In the genomic region with DNA sequence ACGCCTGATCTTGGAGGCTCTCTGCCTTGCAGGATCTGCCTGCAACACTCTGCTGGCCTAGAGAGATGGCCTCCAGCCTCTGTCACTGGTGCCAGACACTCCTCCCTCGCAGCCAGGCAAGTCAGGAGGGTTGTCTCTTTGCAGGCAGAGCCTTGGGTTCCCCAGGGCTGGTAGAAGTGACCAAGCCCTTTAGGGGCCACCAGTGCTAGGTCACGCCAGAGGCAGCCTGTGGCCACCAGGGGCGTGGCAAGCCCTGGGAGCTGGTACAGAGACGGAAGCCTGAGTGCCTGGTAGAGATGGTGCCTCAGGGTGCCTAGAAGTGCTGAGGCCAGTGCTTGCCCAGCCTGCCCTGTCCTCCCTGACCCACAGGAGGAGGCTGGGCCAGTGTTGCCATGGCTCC, we compare ENCODE assay signal across 2 cellular contexts.
TF ChIP-seq lines count a peak whose summit lies in the region.

No MANE protein-coding gene starts in this region.

TF ChIP-seq in IMR-90, 13 proteins besides CTCF, POLR2A, EP300 and RAD21:
- TF ChIP-seq BHLHE40 (IDR thresholded peaks at IDR 0.05; ENCODE audit: low read depth, low read length) (no peak), CHD1 (IDR thresholded peaks at IDR 0.05; ENCODE audit: low read depth, low read length) (no peak), FOS (IDR thresholded peaks at IDR 0.05; ENCODE audit: low read depth, low read length) (no peak), MAZ (IDR thresholded peaks at IDR 0.05; ENCODE audit: borderline replicate concordance, low read depth, low read length) (no peak)

TF ChIP-seq in GM12878, 131 proteins besides CTCF, POLR2A, EP300 and RAD21:
- TF ChIP-seq FOXM1 (IDR thresholded peaks at IDR 0.05; ENCODE audit: low read depth, low read length): no peak
- no peak for TF ChIP-seq DPF2 (IDR thresholded peaks at IDR 0.05)
- TF ChIP-seq, protein P1, sequence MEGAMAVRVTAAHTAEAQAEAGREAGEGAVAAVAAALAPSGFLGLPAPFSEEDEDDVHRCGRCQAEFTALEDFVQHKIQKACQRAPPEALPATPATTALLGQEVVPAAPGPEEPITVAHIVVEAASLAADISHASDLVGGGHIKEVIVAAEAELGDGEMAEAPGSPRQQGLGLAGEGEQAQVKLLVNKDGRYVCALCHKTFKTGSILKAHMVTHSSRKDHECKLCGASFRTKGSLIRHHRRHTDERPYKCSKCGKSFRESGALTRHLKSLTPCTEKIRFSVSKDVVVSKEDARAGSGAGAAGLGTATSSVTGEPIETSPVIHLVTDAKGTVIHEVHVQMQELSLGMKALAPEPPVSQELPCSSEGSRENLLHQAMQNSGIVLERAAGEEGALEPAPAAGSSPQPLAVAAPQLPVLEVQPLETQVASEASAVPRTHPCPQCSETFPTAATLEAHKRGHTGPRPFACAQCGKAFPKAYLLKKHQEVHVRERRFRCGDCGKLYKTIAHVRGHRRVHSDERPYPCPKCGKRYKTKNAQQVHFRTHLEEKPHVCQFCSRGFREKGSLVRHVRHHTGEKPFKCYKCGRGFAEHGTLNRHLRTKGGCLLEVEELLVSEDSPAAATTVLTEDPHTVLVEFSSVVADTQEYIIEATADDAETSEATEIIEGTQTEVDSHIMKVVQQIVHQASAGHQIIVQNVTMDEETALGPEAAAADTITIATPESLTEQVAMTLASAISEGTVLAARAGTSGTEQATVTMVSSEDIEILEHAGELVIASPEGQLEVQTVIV (IDR thresholded peaks at IDR 0.05; ENCODE audit: borderline replicate concordance, partially characterized antibody): no peak
- TF ChIP-seq MEF2A (IDR thresholded peaks at IDR 0.05; ENCODE audit: insufficient read depth, low read depth, low read length): no peak
- TF ChIP-seq ZNF622 (IDR thresholded peaks at IDR 0.05): no peak
- no peak for TF ChIP-seq STAT3 (IDR thresholded peaks at IDR 0.05; ENCODE audit: low read depth, low read length)
- no peak for TF ChIP-seq WRNIP1 (IDR thresholded peaks at IDR 0.05; ENCODE audit: borderline replicate concordance, low read depth, low read length)
- TF ChIP-seq, protein P2, sequence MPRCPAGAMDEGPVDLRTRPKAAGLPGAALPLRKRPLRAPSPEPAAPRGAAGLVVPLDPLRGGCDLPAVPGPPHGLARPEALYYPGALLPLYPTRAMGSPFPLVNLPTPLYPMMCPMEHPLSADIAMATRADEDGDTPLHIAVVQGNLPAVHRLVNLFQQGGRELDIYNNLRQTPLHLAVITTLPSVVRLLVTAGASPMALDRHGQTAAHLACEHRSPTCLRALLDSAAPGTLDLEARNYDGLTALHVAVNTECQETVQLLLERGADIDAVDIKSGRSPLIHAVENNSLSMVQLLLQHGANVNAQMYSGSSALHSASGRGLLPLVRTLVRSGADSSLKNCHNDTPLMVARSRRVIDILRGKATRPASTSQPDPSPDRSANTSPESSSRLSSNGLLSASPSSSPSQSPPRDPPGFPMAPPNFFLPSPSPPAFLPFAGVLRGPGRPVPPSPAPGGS (IDR thresholded peaks at IDR 0.05; ENCODE audit: borderline replicate concordance, insufficient read depth, low read depth, low read length, poor library complexity, severe bottlenecking): no peak
- TF ChIP-seq MYB (IDR thresholded peaks at IDR 0.05; ENCODE audit: borderline replicate concordance, low read depth, low read length): no peak
- TF ChIP-seq SMAD1 (IDR thresholded peaks at IDR 0.05; ENCODE audit: low read depth, partially characterized antibody): no peak
- TF ChIP-seq, protein P3, sequence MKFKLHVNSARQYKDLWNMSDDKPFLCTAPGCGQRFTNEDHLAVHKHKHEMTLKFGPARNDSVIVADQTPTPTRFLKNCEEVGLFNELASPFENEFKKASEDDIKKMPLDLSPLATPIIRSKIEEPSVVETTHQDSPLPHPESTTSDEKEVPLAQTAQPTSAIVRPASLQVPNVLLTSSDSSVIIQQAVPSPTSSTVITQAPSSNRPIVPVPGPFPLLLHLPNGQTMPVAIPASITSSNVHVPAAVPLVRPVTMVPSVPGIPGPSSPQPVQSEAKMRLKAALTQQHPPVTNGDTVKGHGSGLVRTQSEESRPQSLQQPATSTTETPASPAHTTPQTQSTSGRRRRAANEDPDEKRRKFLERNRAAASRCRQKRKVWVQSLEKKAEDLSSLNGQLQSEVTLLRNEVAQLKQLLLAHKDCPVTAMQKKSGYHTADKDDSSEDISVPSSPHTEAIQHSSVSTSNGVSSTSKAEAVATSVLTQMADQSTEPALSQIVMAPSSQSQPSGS (IDR thresholded peaks at IDR 0.05; ENCODE audit: low read length): no peak
- TF ChIP-seq ZNF217 (IDR thresholded peaks at IDR 0.05): no peak
- no peak for TF ChIP-seq MEF2B (IDR thresholded peaks at IDR 0.05; ENCODE audit: partially characterized antibody, poor library complexity, severe bottlenecking)
